7 cellular contexts compared by ENCODE assay signal in the genomic region with DNA sequence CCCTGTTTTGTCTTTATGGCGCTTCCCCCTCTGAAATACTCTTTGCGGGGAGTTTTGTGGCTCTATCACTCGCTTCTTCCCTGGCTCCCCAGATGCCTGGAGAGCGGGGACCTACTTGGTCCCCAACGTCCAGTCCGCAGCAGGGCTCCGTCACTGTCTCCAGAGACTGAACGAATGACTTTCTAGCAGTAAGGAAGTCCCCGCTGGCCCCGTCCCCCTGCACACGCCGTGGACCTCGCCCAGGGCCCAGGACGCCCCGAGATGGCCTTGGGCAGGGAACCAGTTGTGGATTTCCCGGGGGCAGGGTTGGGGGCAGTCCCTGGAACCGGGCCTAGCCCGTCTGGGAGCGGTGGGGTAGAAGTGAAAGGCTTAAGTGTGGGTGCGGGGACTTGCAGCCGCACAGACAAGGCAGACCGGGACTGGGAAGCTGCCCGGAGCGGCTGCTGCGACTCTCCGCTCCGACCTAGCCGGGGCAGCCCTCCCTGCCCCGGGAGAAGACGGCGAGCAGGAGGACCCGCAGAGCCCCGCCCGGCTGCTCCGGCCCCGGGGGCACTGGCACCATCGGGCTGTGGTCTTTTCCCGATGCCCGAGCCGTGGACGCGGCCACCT. TPM values are rescaled to one million over a fixed set of nuclear protein-coding genes. Genes with fewer than 3 reads are reported as not detected.
DNase-seq lines count a peak whose midpoint lies in the region; ATAC-seq and TF ChIP-seq lines count a peak whose summit lies in the region.

No MANE protein-coding gene starts in this region.

- H3K27me3 ChIP-seq in H9 (ENCODE audit: insufficient read depth, low read length) = peaks cover 8% of the 10 kb centered on the region; the same call in 1 of the 2 replicates
- peaks cover 5 to 6% of the 10 kb centered on the region in 2 donors for H3K27me3 ChIP-seq in muscle layer of colon (ENCODE audit: control insufficient read depth in 1 of 2, insufficient read depth in 2 of 2, low read length in 2 of 2)
- peaks cover 26% of the 10 kb centered on the region for H3K27me3 ChIP-seq in transverse colon

- H4K20me1 ChIP-seq in H9 (ENCODE audit: control insufficient read depth, insufficient read depth, insufficient read length) = peaks cover 3% of the 10 kb centered on the region

- H3K9ac ChIP-seq in H9 (ENCODE audit: extremely low read depth, insufficient read length, low read length) (no peak overlapping the region), muscle layer of colon (ENCODE audit: low read length) (peak overlapping the region; percentile 54)

- H4K5ac ChIP-seq in H9 (ENCODE audit: insufficient read length, low read depth, low read length) = no peak overlapping the region

- peaks cover 39% of the 10 kb centered on the region for H3K23me2 ChIP-seq in H9 (ENCODE audit: insufficient read length, low read depth, low read length, poor library complexity, severe bottlenecking)

- H2BK15ac ChIP-seq in H9 (ENCODE audit: low read depth, low read length) = no peak overlapping the region

- H3K56ac ChIP-seq in H9 (ENCODE audit: insufficient read length, low read depth, low read length) = no peak overlapping the region

- H2BK20ac ChIP-seq in H9 (ENCODE audit: low read depth, low read length, poor library complexity, severe bottlenecking) = no peak overlapping the region

- no peak for TF ChIP-seq EP300 in transverse colon (IDR thresholded peaks at IDR 0.05; ENCODE audit: low read depth)

- no peak overlapping the region for H2BK120ac ChIP-seq in H9 (ENCODE audit: low read depth, low read length, poor library complexity, severe bottlenecking)

- TF ChIP-seq CTCF in GM13976 (IDR thresholded peaks at IDR 0.05; ENCODE audit: borderline replicate concordance, control extremely low read depth, extremely low read depth, insufficient read depth, missing control alignments) (no peak), H9 (conservative IDR thresholded peaks at IDR 0.05) (no peak), LNCaP clone FGC (IDR thresholded peaks at IDR 0.05; ENCODE audit: control insufficient read depth, extremely low read depth, insufficient read depth) (no peak), epithelial cell of proximal tubule (conservative IDR thresholded peaks at IDR 0.05; ENCODE audit: low read depth, low read length) (no peak), transverse colon (IDR thresholded peaks at IDR 0.05) (no peak)
- TF ChIP-seq CTCF in activated CD8-positive, alpha-beta T cell treated with anti-CD3 and anti-CD28 coated beads for 36 hours (IDR thresholded peaks at IDR 0.05) = no peak

- TF ChIP-seq POLR2A in transverse colon (IDR thresholded peaks at IDR 0.05) = peak; percentile 51

- H4K91ac ChIP-seq in H9 (ENCODE audit: insufficient read length, low read depth, low read length) = no peak overlapping the region

- H3K36me3 ChIP-seq in muscle layer of colon (ENCODE audit: insufficient read depth, low read length) (no peaks in the 10 kb centered on the region), transverse colon (no peaks in the 10 kb centered on the region)

- H3K4me1 ChIP-seq in H9 (ENCODE audit: insufficient read depth, low read length) = peaks cover 7% of the 10 kb centered on the region; the same call in 1 of the 2 replicates
- peaks cover 19% of the 10 kb centered on the region for H3K4me1 ChIP-seq in muscle layer of colon (ENCODE audit: insufficient read depth, low read length)
- H3K4me1 ChIP-seq in transverse colon = peaks cover 6 to 35% (median 19%) of the 10 kb centered on the region in 4 donors

- H3K4ac ChIP-seq in H9 (ENCODE audit: low read depth, low read length) = no peak overlapping the region

- no peak overlapping the region for H3K27ac ChIP-seq in H9 (ENCODE audit: insufficient read length, low read depth, low read length)
- H3K27ac ChIP-seq in muscle layer of colon (ENCODE audit: low read depth, low read length) = peak overlapping the region; percentile 83
- peak overlapping the region; percentile 86 to 90 (median 90) for H3K27ac ChIP-seq in transverse colon

- H3T11ph ChIP-seq in H9 (ENCODE audit: low read length) = no peak overlapping the region

- H3K79me2 ChIP-seq in H9 (ENCODE audit: insufficient read depth, low read length) = no peaks in the 10 kb centered on the region

- H3K9me3 ChIP-seq in H9 (ENCODE audit: control insufficient read depth, low read depth, low read length) = no peaks in the 10 kb centered on the region
- no peaks in the 10 kb centered on the region for H3K9me3 ChIP-seq in muscle layer of colon (ENCODE audit: low read length)
- H3K9me3 ChIP-seq in transverse colon = no peaks in the 10 kb centered on the region

- peak overlapping the region; percentile 24; the same call in 1 of the 2 replicates for H3K14ac ChIP-seq in H9 (ENCODE audit: insufficient read depth, low read length)

- no peak overlapping the region for H2AFZ ChIP-seq in H9 (ENCODE audit: low read length)

- no peak overlapping the region for H3K27ac Mint-ChIP-seq in H9
- no peak overlapping the region for H3K27ac Mint-ChIP-seq in activated CD8-positive, alpha-beta T cell treated with anti-CD3 and anti-CD28 coated beads for 36 hours

- POLR2A ChIA-PET in activated CD8-positive, alpha-beta T cell treated with anti-CD3 and anti-CD28 coated beads for 36 hours (lab: Charles Lee) = interaction anchor here (0.5 to 0.9 kb wide), 2 partner anchors 55 to 383 kb away, joined by 3 read pairs; no protein-coding TSS in a partner anchor

- peaks cover 0 to 3% of the 10 kb centered on the region in 2 experiments; a peak in 2 of 5 replicates for H3K9me3 Mint-ChIP-seq in H9
- no peaks in the 10 kb centered on the region for H3K9me3 Mint-ChIP-seq in activated CD8-positive, alpha-beta T cell treated with anti-CD3 and anti-CD28 coated beads for 36 hours

- WGBS in H9 (ENCODE audit: extremely low coverage, insufficient read length, low lambda C conversion rate) = no CpG with 5 or more reads among the region's 42 CpGs
- WGBS in transverse colon (ENCODE audit: low coverage in 1 of 2), 2 donors = 0% methylated on average over 27 of the region's 42 CpGs; no CpG with 5 or more reads in 1 of the 2 donors

- H3K27me3 Mint-ChIP-seq in H9 (ENCODE audit: low read depth) = peaks cover 63% of the 10 kb centered on the region
- H3K27me3 Mint-ChIP-seq in activated CD8-positive, alpha-beta T cell treated with anti-CD3 and anti-CD28 coated beads for 36 hours = peaks cover 61% of the 10 kb centered on the region

- no peak overlapping the region for H3K23ac ChIP-seq in H9 (ENCODE audit: insufficient read length, low read depth, low read length)

- DNase-seq in GM13976 (ENCODE audit: low spot score) = peak; percentile 60
- DNase-seq in H9 = peak; percentile 55
- DNase-seq in LNCaP clone FGC (ENCODE audit: low read depth) = no peak
- DNase-seq in activated CD8-positive, alpha-beta T cell treated with anti-CD3 and anti-CD28 coated beads for 36 hours = peak; percentile 27
- no peak for DNase-seq in epithelial cell of proximal tubule (ENCODE audit: low read depth)
- peak; percentile 66 for DNase-seq in transverse colon

- peaks cover 51 to 54% of the 10 kb centered on the region in 2 experiments for H3K4me1 Mint-ChIP-seq in H9
- H3K4me1 Mint-ChIP-seq in activated CD8-positive, alpha-beta T cell treated with anti-CD3 and anti-CD28 coated beads for 36 hours (ENCODE audit: low read depth) = peaks cover 21% of the 10 kb centered on the region

- CTCF ChIA-PET in activated CD8-positive, alpha-beta T cell treated with anti-CD3 and anti-CD28 coated beads for 36 hours (lab: Charles Lee) = interaction anchor here (0.6 to 2.1 kb wide), 17 partner anchors 8 to 1835 kb away, joined by 3 to 8 read pairs (median 4); no protein-coding TSS in a partner anchor

- no peak overlapping the region for H2AK5ac ChIP-seq in H9 (ENCODE audit: insufficient read length, low read length)

- peaks cover 4 to 19% (median 5%) of the 10 kb centered on the region in 3 experiments; a peak in 5 of 7 replicates for H3K36me3 Mint-ChIP-seq in H9 (ENCODE audit: insufficient read depth in 1 of 3, low read depth in 3 of 3)
- H3K36me3 Mint-ChIP-seq in activated CD8-positive, alpha-beta T cell treated with anti-CD3 and anti-CD28 coated beads for 36 hours (ENCODE audit: low read depth) = no peaks in the 10 kb centered on the region

- no peak overlapping the region for H3K18ac ChIP-seq in H9 (ENCODE audit: insufficient read length, low read depth, low read length)

- no peak overlapping the region for H2BK12ac ChIP-seq in H9 (ENCODE audit: insufficient read length, low read depth, low read length)

- no peaks in the 10 kb centered on the region for H3K79me1 ChIP-seq in H9 (ENCODE audit: insufficient read depth, low read depth, low read length, poor library complexity, severe bottlenecking)

- peak; percentile 13 for ATAC-seq in activated CD8-positive, alpha-beta T cell treated with anti-CD3 and anti-CD28 coated beads for 36 hours

- no peak overlapping the region for H2BK5ac ChIP-seq in H9 (ENCODE audit: insufficient read length, low read length)

- in situ Hi-C loops in GM13976 (cut with MboI; ENCODE audit: low sequenced_read_pairs, unreplicated experiment) = loop anchor here (25.0 kb wide), 1 partner anchor 886 kb away; no protein-coding TSS in a partner anchor
- in situ Hi-C loops in transverse colon (cut with MboI; ENCODE audit: low pct_ligation_motif_present in 1 of 4, low pct_unique_long_range_greater_than_20kb in 1 of 4, low sequenced_read_pairs in 3 of 4) = loop anchor here (5.0 to 10.0 kb wide), 2 partner anchors 886 to 888 kb away; no protein-coding TSS in a partner anchor

- no peak overlapping the region for H4K8ac ChIP-seq in H9 (replicated peaks; ENCODE audit: insufficient read length, low read depth, low read length)

- H3K4me3 ChIP-seq in LNCaP clone FGC (ENCODE audit: low read depth, low read length) = peak overlapping the region; percentile 44
- peak overlapping the region; percentile 63 for H3K4me3 ChIP-seq in epithelial cell of proximal tubule (ENCODE audit: low read depth, low read length)
- peak overlapping the region; percentile 75 to 93 for H3K4me3 ChIP-seq in muscle layer of colon (ENCODE audit: low read depth in 1 of 2, low read length in 2 of 2)
- peak overlapping the region; percentile 58 to 76 (median 69) for H3K4me3 ChIP-seq in transverse colon

- intact Hi-C loops in activated CD8-positive, alpha-beta T cell treated with anti-CD3 and anti-CD28 coated beads for 36 hours (cut with micrococcal nuclease) = loop anchor here (5.0 to 10.0 kb wide), 3 partner anchors 188 to 1838 kb away; no protein-coding TSS in a partner anchor
- intact Hi-C loops in transverse colon (cut with DNase I; ENCODE audit: low total_unique reads) = loop anchor here (1.0 to 5.0 kb wide), 3 partner anchors 134 to 886 kb away; no protein-coding TSS in a partner anchor

- peak overlapping the region; percentile 82 to 91 for H3K4me3 Mint-ChIP-seq in H9
- H3K4me3 Mint-ChIP-seq in activated CD8-positive, alpha-beta T cell treated with anti-CD3 and anti-CD28 coated beads for 36 hours = peak overlapping the region; percentile 73

- peak overlapping the region; percentile 39 for H3K4me2 ChIP-seq in H9 (ENCODE audit: insufficient read depth, insufficient read length, low read length)

RNA-seq across cellular contexts. Expression of gene EPHA4, which starts 0.8 kb away (rescaled TPM):
- total RNA-seq in H9 (2021) = 20.6 and 25.1 TPM in 2 replicates
- total RNA-seq in activated CD8-positive, alpha-beta T cell treated with anti-CD3 and anti-CD28 coated beads for 36 hours = 1 to 10 TPM; 1.8 to 2.3 TPM
- 13.3 and 23.8 TPM in 2 replicates for total RNA-seq in epithelial cell of proximal tubule
- total RNA-seq in transverse colon = 10 to 100 TPM in 3 of 4 donors, 1 to 10 TPM in 1; 1.5 to 21.0 (median 13.8) TPM

Comparison
In these comparisons a context has a peak if more than half of its experiments do, and no peak if none do; other contexts are left out.
1. DNase-seq: peak in GM13976 (single experiment), H9 (single experiment), activated CD8-positive, alpha-beta T cell treated with anti-CD3 and anti-CD28 coated beads for 36 hours (single experiment) and transverse colon (single experiment); none in LNCaP clone FGC (single experiment) and epithelial cell of proximal tubule (single experiment).
2. Peak in every context shown above with its lines, with median percentiles within 50 percentile points of each other: H3K4me3 ChIP-seq.